In genomic region chr16:57999971-58000705, GRCh38 we compare ENCODE assay signal across 1 cellular context.
TF ChIP-seq lines count a peak whose summit lies in the region.

ZNF319 (minus strand) TSS chr16:58000672; CDS start chr16:57998265, 2,407 bp downstream.

TF ChIP-seq in HEK293, 187 proteins besides CTCF, POLR2A, EP300 and RAD21 (continued from another document):
- 0 out of 2 replicates have a peak, but pooled peaks have one; percentile 48 for TF ChIP-seq PRDM2 (tag by site-specific recombination; IDR thresholded peaks at IDR 0.05; ENCODE audit: borderline replicate concordance)
TF ChIP-seq in HEK293: peak in this region for 5.
